17 cellular contexts compared by ENCODE assay signal in genomic region chr5:135650081-135650480, GRCh38.
DNase-seq lines count a peak whose midpoint lies in the region; ATAC-seq and TF ChIP-seq lines count a peak whose summit lies in the region.
"Had no signal": no experiment of that assay in that cellular context is flagged by ENCODE, and none has a peak within 500 bp of the region (broad histone marks: within the 10 kb centered on the region; RNA-seq: fewer than 3 reads in every experiment).

No MANE protein-coding gene starts in this region.

- no peak for TF ChIP-seq CTCF in RWPE1 (conservative IDR thresholded peaks at IDR 0.05; ENCODE audit: low read depth)
- no peak for TF ChIP-seq CTCF in mammary epithelial cell (conservative IDR thresholded peaks at IDR 0.05 in 1 of 2, IDR thresholded peaks at IDR 0.05 in 1 of 2; ENCODE audit: extremely low read depth in 1 of 2, insufficient read depth in 1 of 2, low read depth in 1 of 2, low read length in 2 of 2)
- TF ChIP-seq CTCF in GM13976 (IDR thresholded peaks at IDR 0.05; ENCODE audit: borderline replicate concordance, control extremely low read depth, extremely low read depth, insufficient read depth, missing control alignments): no peak

- POLR2A ChIA-PET in RWPE1 (lab: Yijun Ruan, JAX; ENCODE audit: low non-redundant PET): no interaction called here

- H4K20me1 ChIP-seq in mammary epithelial cell (ENCODE audit: insufficient read depth, low read length): no peaks in the 10 kb centered on the region

- peaks cover 29% of the 10 kb centered on the region for H3K4me1 ChIP-seq in mammary epithelial cell (ENCODE audit: insufficient read depth, low read length)
- H3K4me1 ChIP-seq: BE2C had no signal

- intact Hi-C loops in mammary epithelial cell (cut with micrococcal nuclease): loop anchor here (2.0 kb wide), 3 partner anchors 55 to 83 kb away; no protein-coding TSS in a partner anchor

- ATAC-seq in esophagus mucosa (peak; percentile 53), GM21529 (IDR thresholded peaks at IDR 0.05; ENCODE audit: unreplicated experiment) (no peak), GM21381 (IDR thresholded peaks at IDR 0.05; ENCODE audit: unreplicated experiment) (no peak)
- ATAC-seq: GM23338 had no signal

- dilution Hi-C loops in mammary epithelial cell (cut with HindIII; ENCODE audit: low sequenced_read_pairs): no loop called here

- H3K9me3 ChIP-seq in mammary epithelial cell (replicated peaks; ENCODE audit: insufficient read depth, low read length): no peaks in the 10 kb centered on the region
- H3K9me3 ChIP-seq: BE2C had no signal

- H3K27me3 ChIP-seq in mammary epithelial cell (ENCODE audit: insufficient read depth, low read length): no peaks in the 10 kb centered on the region
- H3K27me3 ChIP-seq: BE2C had no signal

- BruUV-seq in mammary epithelial cell (replicated peaks; lab: Mats Ljungman, UMichigan): no TSS peak

- CTCF ChIA-PET in RWPE1 (lab: Yijun Ruan, JAX): no interaction called here
- CTCF ChIA-PET in mammary epithelial cell (lab: Charles Lee; ENCODE audit: low non-redundant PET): interaction anchor here (1.0 kb wide), 1 partner anchor 84 kb away, joined by 6 read pairs; no protein-coding TSS in a partner anchor

- no peak overlapping the region for H2AFZ ChIP-seq in mammary epithelial cell (ENCODE audit: low read depth, low read length)
- H2AFZ ChIP-seq: GM23338 had no signal

- peak; percentile 32 for DNase-seq in RWPE1 (ENCODE audit: low spot score)
- peak; percentile 90 for DNase-seq in mammary epithelial cell
- peak; percentile 62 for DNase-seq in kidney tubule cell (ENCODE audit: low spot score)
- DNase-seq in superior temporal gyrus (ENCODE audit: extremely low spot score): no peak
- DNase-seq in GM13976 (ENCODE audit: low spot score): no peak
- DNase-seq: BE2C; CD4-positive, alpha-beta memory T cell; COR-L47; DND-41; GF-D8; H7; IMR-90 had no signal

- H3K36me3 ChIP-seq in mammary epithelial cell (ENCODE audit: insufficient read depth, low read length): no peaks in the 10 kb centered on the region
- H3K36me3 ChIP-seq: BE2C had no signal

- no peak overlapping the region for H3K4me3 ChIP-seq in mammary epithelial cell (replicated peaks in 1 of 3; ENCODE audit: insufficient read depth in 1 of 3, low read depth in 2 of 3, low read length in 3 of 3)
- H3K4me3 ChIP-seq: GM23338 had no signal

- H3K27ac ChIP-seq in RWPE1: no peak overlapping the region
- H3K27ac ChIP-seq in mammary epithelial cell (ENCODE audit: insufficient read depth, low read depth, low read length): peak overlapping the region; percentile 64
- H3K27ac ChIP-seq: C4-2B had no signal

- 21% methylated on average over 2 of the region's 2 CpGs for WGBS in mammary epithelial cell (ENCODE audit: low coverage, missing lambda C conversion rate)

- no peaks in the 10 kb centered on the region for H3K79me2 ChIP-seq in mammary epithelial cell (ENCODE audit: insufficient read depth, low read length)

- H3K9ac ChIP-seq in mammary epithelial cell (ENCODE audit: insufficient read depth, low read length): no peak overlapping the region

- no peak overlapping the region for H3K4me2 ChIP-seq in mammary epithelial cell (ENCODE audit: insufficient read depth, low read depth, low read length)
- H3K4me2 ChIP-seq: GM23338 had no signal

- in situ Hi-C loops in mammary epithelial cell (cut with MboI; ENCODE audit: low sequenced_read_pairs in 2 of 2): no loop called here
- in situ Hi-C loops in GM13976 (cut with MboI; ENCODE audit: low sequenced_read_pairs, unreplicated experiment): no loop called here

Comparison
In these comparisons a context has a peak if more than half of its experiments do, and no peak if none do; other contexts are left out.
1. DNase-seq: peak in RWPE1 (single experiment), mammary epithelial cell (single experiment) and kidney tubule cell (single experiment); none in superior temporal gyrus (single experiment) and GM13976 (single experiment).